In the genomic region with DNA sequence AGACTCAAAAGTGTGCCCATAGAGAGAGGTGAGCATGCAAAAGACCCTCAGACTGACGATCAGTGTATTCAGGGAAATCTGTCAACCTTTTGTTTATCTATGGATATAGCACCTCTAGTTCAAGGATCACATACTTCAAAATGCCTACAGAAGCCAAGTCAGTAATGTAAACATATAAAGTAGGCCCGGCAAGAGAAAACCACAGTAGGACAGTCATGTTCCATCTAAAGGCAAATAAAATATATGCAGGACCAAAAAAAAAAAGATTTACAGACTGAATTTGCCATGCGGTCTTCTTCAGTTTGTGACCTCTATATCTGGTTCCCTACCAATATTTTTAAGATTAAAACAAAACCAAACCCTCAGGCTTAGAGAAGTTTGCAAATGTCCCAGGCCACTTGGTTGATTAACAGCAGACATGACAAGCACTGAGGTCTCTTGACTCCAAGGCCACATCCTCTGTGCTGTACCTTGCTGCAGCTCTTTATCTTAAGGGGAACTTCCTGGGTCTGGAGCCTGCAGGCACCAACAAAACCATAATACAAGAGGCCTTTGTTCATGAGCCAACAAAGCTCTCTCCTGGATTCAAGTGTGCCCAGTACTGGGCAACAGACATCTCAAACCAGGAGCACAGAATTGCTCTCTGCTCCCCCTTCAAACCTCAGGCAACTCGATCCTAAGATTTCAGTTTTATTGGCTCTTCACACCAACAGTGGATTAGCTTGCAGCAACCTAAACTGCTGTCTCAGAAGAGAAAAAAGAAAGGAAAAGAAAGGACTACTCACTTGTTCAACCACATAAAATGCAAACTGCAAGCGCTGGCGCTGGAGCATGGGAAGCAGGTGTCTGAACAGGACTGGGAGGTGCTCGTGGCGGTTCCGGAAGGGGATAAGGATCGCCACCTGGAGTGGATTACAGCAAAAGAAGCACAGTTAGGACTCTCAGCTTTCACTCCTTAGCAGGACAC, we compare ENCODE assay signal across 12 cellular contexts.
DNase-seq lines count a peak whose midpoint lies in the region; ATAC-seq and TF ChIP-seq lines count a peak whose summit lies in the region.
"Had no signal": no experiment of that assay in that cellular context is flagged by ENCODE, and none has a peak within 500 bp of the region (broad histone marks: within the 10 kb centered on the region; RNA-seq: fewer than 3 reads in every experiment).

No MANE protein-coding gene starts in this region.

- TF ChIP-seq CTCF in WERI-Rb-1 (IDR thresholded peaks at IDR 0.05; ENCODE audit: low read depth, low read length) (no peak), foreskin keratinocyte (conservative IDR thresholded peaks at IDR 0.05) (no peak)

- peaks cover 74% of the 10 kb centered on the region for H3K36me3 ChIP-seq in WERI-Rb-1

- no peak overlapping the region for H3K4me3 ChIP-seq in WERI-Rb-1 (ENCODE audit: low read depth, low read length)
- H3K4me3 ChIP-seq: SK-N-MC had no signal

- peak; percentile 35 for DNase-seq in Ammon's horn (ENCODE audit: low spot score)
- peak; percentile 64 for DNase-seq in NCI-H1092 (lab: John Stamatoyannopoulos, UW)
- DNase-seq in WERI-Rb-1: peak; percentile 58
- DNase-seq in midbrain (lab: John Stamatoyannopoulos, UW): peak; percentile 15
- DNase-seq in 8988T: no peak
- no peak for DNase-seq in foreskin keratinocyte
- DNase-seq in activated naive CD4-positive, alpha-beta T cell treated with anti-CD3 and anti-CD28 coated beads for 36 hours: no peak
- DNase-seq: cerebellar nuclear complex, NCI-H446 treated with DMSO at 0.1 percent for 48 hours had no signal

- H3K36me3 Mint-ChIP-seq in activated naive CD4-positive, alpha-beta T cell treated with anti-CD3 and anti-CD28 coated beads for 36 hours (ENCODE audit: low read depth): peaks cover 42% of the 10 kb centered on the region

- no peak for ATAC-seq in foreskin keratinocyte
- no peak for ATAC-seq in HG02588 (IDR thresholded peaks at IDR 0.05; ENCODE audit: unreplicated experiment)

- no peaks in the 10 kb centered on the region for H3K4me1 Mint-ChIP-seq in activated naive CD4-positive, alpha-beta T cell treated with anti-CD3 and anti-CD28 coated beads for 36 hours (ENCODE audit: low read depth)

- CTCF ChIA-PET in activated naive CD4-positive, alpha-beta T cell treated with anti-CD3 and anti-CD28 coated beads for 36 hours (lab: Charles Lee): interaction anchor here (0.9 kb wide), 1 partner anchor 32 kb away, joined by 3 read pairs; no protein-coding TSS in a partner anchor

- H3K27ac Mint-ChIP-seq in activated naive CD4-positive, alpha-beta T cell treated with anti-CD3 and anti-CD28 coated beads for 36 hours: no peak overlapping the region
- H3K27ac Mint-ChIP-seq: stimulated activated naive CD8-positive, alpha-beta T cell treated with anti-CD3 and anti-CD28 coated beads, Interleukin-15, Interleukin-2, amounts not matched to agents 100 ng/mL and 50 ng/mL, for 24 hours had no signal

- no peaks in the 10 kb centered on the region for H3K9me3 Mint-ChIP-seq in activated naive CD4-positive, alpha-beta T cell treated with anti-CD3 and anti-CD28 coated beads for 36 hours
- H3K9me3 Mint-ChIP-seq: stimulated activated naive CD8-positive, alpha-beta T cell treated with anti-CD3 and anti-CD28 coated beads, Interleukin-15, Interleukin-2, amounts not matched to agents 100 ng/mL and 50 ng/mL, for 24 hours had no signal

- H3K4me1 ChIP-seq in foreskin keratinocyte: no peaks in the 10 kb centered on the region

- H3K27ac ChIP-seq in WERI-Rb-1 (peak overlapping the region; percentile 9; the same call in 1 of the 2 replicates), foreskin keratinocyte (no peak overlapping the region)

- H3K9me3 ChIP-seq in WERI-Rb-1 (ENCODE audit: severe bottlenecking): no peaks in the 10 kb centered on the region

- H3K27me3 Mint-ChIP-seq in activated naive CD4-positive, alpha-beta T cell treated with anti-CD3 and anti-CD28 coated beads for 36 hours (ENCODE audit: low read depth): no peaks in the 10 kb centered on the region
- H3K27me3 Mint-ChIP-seq: stimulated activated naive CD8-positive, alpha-beta T cell treated with anti-CD3 and anti-CD28 coated beads, Interleukin-15, Interleukin-2, amounts not matched to agents 100 ng/mL and 50 ng/mL, for 24 hours had no signal

- no peaks in the 10 kb centered on the region for H3K27me3 ChIP-seq in WERI-Rb-1 (ENCODE audit: insufficient read depth, low read depth, severe bottlenecking)
- no peaks in the 10 kb centered on the region for H3K27me3 ChIP-seq in foreskin keratinocyte

- intact Hi-C loops in activated naive CD4-positive, alpha-beta T cell treated with anti-CD3 and anti-CD28 coated beads for 36 hours (cut with micrococcal nuclease): no loop called here

- no peak overlapping the region for H3K4me3 Mint-ChIP-seq in activated naive CD4-positive, alpha-beta T cell treated with anti-CD3 and anti-CD28 coated beads for 36 hours
- H3K4me3 Mint-ChIP-seq: stimulated activated naive CD8-positive, alpha-beta T cell treated with anti-CD3 and anti-CD28 coated beads, Interleukin-15, Interleukin-2, amounts not matched to agents 100 ng/mL and 50 ng/mL, for 24 hours had no signal

Comparison
In these comparisons a context has a peak if more than half of its experiments do, and no peak if none do; other contexts are left out.
1. DNase-seq: peak in Ammon's horn (single experiment), NCI-H1092 (single experiment), WERI-Rb-1 (single experiment) and midbrain (single experiment); none in 8988T (single experiment), foreskin keratinocyte (0 of 2) and activated naive CD4-positive, alpha-beta T cell treated with anti-CD3 and anti-CD28 coated beads for 36 hours (single experiment).